ENCODE assay signal across 10 cellular contexts in genomic region chr2:17749753-17750438, GRCh38. TPM values are rescaled to one million over a fixed set of nuclear protein-coding genes. Genes with fewer than 3 reads are reported as not detected.
DNase-seq lines count a peak whose midpoint lies in the region; TF ChIP-seq lines count a peak whose summit lies in the region.
"Had no signal": no experiment of that assay in that cellular context is flagged by ENCODE, and none has a peak within 500 bp of the region (broad histone marks: within the 10 kb centered on the region; RNA-seq: fewer than 3 reads in every experiment).

No MANE protein-coding gene starts in this region.

- H3K4me1 ChIP-seq in KMS-11 (ENCODE audit: low read depth, poor library complexity, severe bottlenecking) = peaks cover 39% of the 10 kb centered on the region

- intact Hi-C loops in activated CD4-positive, alpha-beta T cell treated with anti-CD3 and anti-CD28 coated beads, Interleukin-2, amount 10 ng/mL, durations not matched to agents 24 days and 14 days (cut with micrococcal nuclease) = no loop called here

- H3K27ac Mint-ChIP-seq in activated CD4-positive, alpha-beta T cell treated with anti-CD3 and anti-CD28 coated beads, Interleukin-2, amount 10 ng/mL, durations not matched to agents 24 days and 14 days = peak overlapping the region; percentile 5
- H3K27ac Mint-ChIP-seq in HFFc6 (peak overlapping the region; percentile 28), osteocyte (ENCODE audit: unreplicated experiment) (peak overlapping the region; percentile 29)

- DNase-seq in activated CD4-positive, alpha-beta T cell treated with anti-CD3 and anti-CD28 coated beads, Interleukin-2, amount 10 ng/mL, durations not matched to agents 24 days and 14 days = no peak
- no peak for DNase-seq in activated CD4-positive, alpha-beta T cell treated with anti-CD3 and anti-CD28 coated beads, Interleukin-2, amount 50 U/mL, for 4 hours
- DNase-seq in HFFc6 (no peak), osteocyte (ENCODE audit: extremely low spot score, unreplicated experiment) (no peak), DMS53 treated with DMSO at 0.1 percent for 48 hours (lab: John Stamatoyannopoulos, UW; ENCODE audit: unreplicated experiment) (no peak), WERI-Rb-1 (no peak), NCI-H1436 treated with DMSO at 0.1 percent for 48 hours (lab: John Stamatoyannopoulos, UW) (no peak)
- DNase-seq: NCI-H1048 had no signal

- H3K4me3 Mint-ChIP-seq in activated CD4-positive, alpha-beta T cell treated with anti-CD3 and anti-CD28 coated beads, Interleukin-2, amount 10 ng/mL, durations not matched to agents 24 days and 14 days = peak overlapping the region; percentile 42
- H3K4me3 Mint-ChIP-seq in HFFc6 (peak overlapping the region; percentile 16; the same call in 1 of the 2 replicates), osteocyte (ENCODE audit: unreplicated experiment) (peak overlapping the region; percentile 15)

- no peak overlapping the region for H2AFZ ChIP-seq in KMS-11 (ENCODE audit: low read depth)

- H3K27me3 ChIP-seq in KMS-11 (ENCODE audit: insufficient read depth, low read depth) (no peaks in the 10 kb centered on the region), WERI-Rb-1 (ENCODE audit: insufficient read depth, low read depth, severe bottlenecking) (no peaks in the 10 kb centered on the region)

- no peak overlapping the region; the same call in 1 of the 2 replicates for H3K9ac ChIP-seq in KMS-11

- peak overlapping the region; percentile 66 for H3K4me2 ChIP-seq in KMS-11

- peaks cover 38% of the 10 kb centered on the region; the same call in 1 of the 2 replicates for H3K79me2 ChIP-seq in KMS-11 (ENCODE audit: insufficient read depth, low read depth)

- H3K36me3 Mint-ChIP-seq in activated CD4-positive, alpha-beta T cell treated with anti-CD3 and anti-CD28 coated beads, Interleukin-2, amount 10 ng/mL, durations not matched to agents 24 days and 14 days (ENCODE audit: low read depth) = peaks cover 7% of the 10 kb centered on the region
- H3K36me3 Mint-ChIP-seq in HFFc6 (ENCODE audit: low read depth) = peaks cover 6% of the 10 kb centered on the region
- H3K36me3 Mint-ChIP-seq in osteocyte (ENCODE audit: unreplicated experiment) = no peaks in the 10 kb centered on the region

- no peak for TF ChIP-seq CTCF in HFFc6 (IDR thresholded peaks at IDR 0.05)
- no peak for TF ChIP-seq CTCF in KMS-11 (conservative IDR thresholded peaks at IDR 0.05; ENCODE audit: low read depth, low read length)
- TF ChIP-seq CTCF in osteocyte (IDR thresholded peaks at IDR 0.05) = no peak
- no peak for TF ChIP-seq CTCF in WERI-Rb-1 (IDR thresholded peaks at IDR 0.05; ENCODE audit: low read depth, low read length)

- peak overlapping the region; percentile 42; the same call in 1 of the 2 replicates for H3K27ac ChIP-seq in KMS-11
- no peak overlapping the region for H3K27ac ChIP-seq in WERI-Rb-1

- H3K27me3 Mint-ChIP-seq in activated CD4-positive, alpha-beta T cell treated with anti-CD3 and anti-CD28 coated beads, Interleukin-2, amount 10 ng/mL, durations not matched to agents 24 days and 14 days = no peaks in the 10 kb centered on the region
- H3K27me3 Mint-ChIP-seq in HFFc6 (ENCODE audit: insufficient read depth) = no peaks in the 10 kb centered on the region
- H3K27me3 Mint-ChIP-seq in osteocyte (ENCODE audit: unreplicated experiment) = no peaks in the 10 kb centered on the region

- H3K4me1 Mint-ChIP-seq in activated CD4-positive, alpha-beta T cell treated with anti-CD3 and anti-CD28 coated beads, Interleukin-2, amount 10 ng/mL, durations not matched to agents 24 days and 14 days = peaks cover 33% of the 10 kb centered on the region
- peaks cover 44% of the 10 kb centered on the region for H3K4me1 Mint-ChIP-seq in HFFc6 (ENCODE audit: low read depth)
- peaks cover 23% of the 10 kb centered on the region for H3K4me1 Mint-ChIP-seq in osteocyte (ENCODE audit: unreplicated experiment)

- no peaks in the 10 kb centered on the region for H4K20me1 ChIP-seq in KMS-11 (ENCODE audit: insufficient read depth)

- H3K9me3 Mint-ChIP-seq in activated CD4-positive, alpha-beta T cell treated with anti-CD3 and anti-CD28 coated beads, Interleukin-2, amount 10 ng/mL, durations not matched to agents 24 days and 14 days = no peaks in the 10 kb centered on the region
- no peaks in the 10 kb centered on the region for H3K9me3 Mint-ChIP-seq in HFFc6
- no peaks in the 10 kb centered on the region for H3K9me3 Mint-ChIP-seq in osteocyte (ENCODE audit: unreplicated experiment)

- H3K36me3 ChIP-seq in KMS-11 (ENCODE audit: insufficient read depth) (no peaks in the 10 kb centered on the region), WERI-Rb-1 (peaks cover 22% of the 10 kb centered on the region)

- H3K4me3 ChIP-seq in KMS-11 (IDR thresholded peaks at IDR 0.05; ENCODE audit: insufficient read depth, low read depth, low read length) = peak overlapping the region; percentile 49
- H3K4me3 ChIP-seq in WERI-Rb-1 (ENCODE audit: low read depth, low read length) = no peak overlapping the region
- H3K4me3 ChIP-seq: lung had no signal

- no peaks in the 10 kb centered on the region for H3K9me3 ChIP-seq in WERI-Rb-1 (ENCODE audit: severe bottlenecking)

RNA-seq across cellular contexts. Expression of gene SMC6, which starts 3.7 kb away (rescaled TPM):
- 31.4 and 34.9 TPM in 2 replicates for total RNA-seq in activated CD4-positive, alpha-beta T cell treated with anti-CD3 and anti-CD28 coated beads, Interleukin-2, amount 10 ng/mL, durations not matched to agents 24 days and 14 days
- 10 to 100 TPM; 13.4 to 17.6 (median 16.6) TPM for total RNA-seq in HFFc6 (2021; fragmentation: NEBNext Ultra II Directional; extraction: Animal tissue kit (Norgen Biotek cat#: 25700))
- 21.3 and 22.5 TPM in 2 replicates for total RNA-seq in osteocyte

RNA-seq across cellular contexts. Expression of gene GEN1, which starts 4.0 kb away (rescaled TPM):
- total RNA-seq in activated CD4-positive, alpha-beta T cell treated with anti-CD3 and anti-CD28 coated beads, Interleukin-2, amount 10 ng/mL, durations not matched to agents 24 days and 14 days = 26.4 and 30.9 TPM in 2 replicates
- 10 to 100 TPM in 5 of 6 experiments, 1 to 10 TPM in 1; 9.8 to 16.5 (median 13.1) TPM for total RNA-seq in HFFc6 (2021; fragmentation: NEBNext Ultra II Directional; extraction: Animal tissue kit (Norgen Biotek cat#: 25700))
- total RNA-seq in osteocyte = 5.5 and 11.0 TPM in 2 replicates
